ENCODE assay signal across 12 cellular contexts in genomic region chr2:64447317-64448060, GRCh38.
"Had no signal": no experiment of that assay in that cellular context is flagged by ENCODE, and none has a peak within 500 bp of the region (broad histone marks: within the 10 kb centered on the region; RNA-seq: fewer than 3 reads in every experiment).

No MANE protein-coding gene starts in this region.

- H3K27ac Mint-ChIP-seq: activated CD8-positive, alpha-beta T cell treated with anti-CD3 and anti-CD28 coated beads, Interleukin-2, amount 10 ng/mL, durations not matched to agents 7 days and 5 days; mesothelial cell of epicardium; T-helper 1 cell treated with Interleukin-12 subunit alpha and Interleukin-12 subunit beta and Interleukin-4 antibody, amounts not matched to agents 30 μg/mL and 1 μg/mL, for 36 hours; WTC11 had no signal

- H2AFZ ChIP-seq: parathyroid adenoma had no signal

- H3K9ac ChIP-seq: parathyroid adenoma had no signal

- ATAC-seq: activated CD8-positive, alpha-beta T cell treated with anti-CD3 and anti-CD28 coated beads, Interleukin-2, amount 10 ng/mL, durations not matched to agents 7 days and 5 days; WTC11 had no signal

- H3K27me3 ChIP-seq: heart right ventricle, tibial nerve had no signal

- H3K36me3 Mint-ChIP-seq: mesothelial cell of epicardium, WTC11 had no signal

- H3K36me3 ChIP-seq: heart right ventricle, tibial nerve had no signal

- H3K27ac ChIP-seq: parathyroid adenoma had no signal

- H3K4me3 ChIP-seq: heart right ventricle, skin epidermis, tibial nerve had no signal

- DNase-seq: activated CD4-positive, alpha-beta T cell treated with anti-CD3 and anti-CD28 coated beads for 48 hours; activated CD8-positive, alpha-beta T cell treated with anti-CD3 and anti-CD28 coated beads, Interleukin-2, amount 10 ng/mL, durations not matched to agents 7 days and 5 days; activated naive CD4-positive, alpha-beta T cell treated with Interleukin-2 at 50 U/mL for 16 hours; central memory CD4-positive, alpha-beta T cell; heart right ventricle had no signal

- H3K9me3 Mint-ChIP-seq: mesothelial cell of epicardium; neural crest cell; T-helper 1 cell treated with Interleukin-12 subunit alpha and Interleukin-12 subunit beta and Interleukin-4 antibody, amounts not matched to agents 30 μg/mL and 1 μg/mL, for 36 hours; WTC11 had no signal

- H3K9me3 ChIP-seq: heart right ventricle, tibial nerve had no signal

- H3K4me3 Mint-ChIP-seq: activated CD8-positive, alpha-beta T cell treated with anti-CD3 and anti-CD28 coated beads, Interleukin-2, amount 10 ng/mL, durations not matched to agents 7 days and 5 days; mesothelial cell of epicardium; neural crest cell; T-helper 1 cell treated with Interleukin-12 subunit alpha and Interleukin-12 subunit beta and Interleukin-4 antibody, amounts not matched to agents 30 μg/mL and 1 μg/mL, for 36 hours; WTC11 had no signal
